In genomic region chr19:7280940-7281666, GRCh38 we compare ENCODE assay signal across 25 cellular contexts. TPM values are rescaled to one million over a fixed set of nuclear protein-coding genes. Genes with fewer than 3 reads are reported as not detected.
DNase-seq lines count a peak whose midpoint lies in the region; ATAC-seq, FAIRE-seq and TF ChIP-seq lines count a peak whose summit lies in the region.
"Had no signal": no experiment of that assay in that cellular context is flagged by ENCODE, and none has a peak within 500 bp of the region (broad histone marks: within the 10 kb centered on the region; RNA-seq: fewer than 3 reads in every experiment).

No MANE protein-coding gene starts in this region.

- POLR2A ChIA-PET in HEK293 (lab: Yijun Ruan, JAX): no interaction called here
- POLR2A ChIA-PET in WTC11 (lab: Charles Lee): no interaction called here
- POLR2A ChIA-PET in HepG2 (lab: Yijun Ruan, JAX): no interaction called here

- H3K36me3 ChIP-seq in HEK293 (ENCODE audit: control insufficient read depth in 2 of 2, insufficient read depth in 1 of 2, low read length in 2 of 2): peaks cover 0 to 4% of the 10 kb centered on the region in 2 experiments; a peak in 1 of 3 replicates
- H3K36me3 ChIP-seq in HepG2 (replicated peaks in 1 of 2; ENCODE audit: control insufficient read depth in 1 of 2, insufficient read depth in 2 of 2, low read length in 2 of 2): peaks cover 8 to 18% of the 10 kb centered on the region in 2 experiments; a peak in 4 of 5 replicates
- peaks cover 0 to 4% (median 0%) of the 10 kb centered on the region in 3 donors for H3K36me3 ChIP-seq in skeletal muscle tissue (ENCODE audit: control insufficient read depth in 3 of 3, insufficient read depth in 3 of 3, low read length in 3 of 3)
- H3K36me3 ChIP-seq in gastroesophageal sphincter: peaks cover 0 to 24% of the 10 kb centered on the region in 2 donors

- H3K4me3 Mint-ChIP-seq in WTC11: no peak overlapping the region
- H3K4me3 Mint-ChIP-seq: CD4-positive, alpha-beta memory T cell; IgD-negative memory B cell had no signal

- H3K4me2 ChIP-seq in HepG2 (ENCODE audit: low read depth, low read length): no peak overlapping the region
- H3K4me2 ChIP-seq: A549 had no signal

- no peaks in the 10 kb centered on the region for H3K4me1 ChIP-seq in HEK293 (ENCODE audit: control insufficient read depth, insufficient read depth, low read length)
- peaks cover 10% of the 10 kb centered on the region; the same call in 1 of the 2 replicates for H3K4me1 ChIP-seq in HepG2 (ENCODE audit: insufficient read depth, low read length)
- H3K4me1 ChIP-seq in skeletal muscle tissue (ENCODE audit: control insufficient read depth in 3 of 3, insufficient read depth in 3 of 3, low read length in 3 of 3): peaks cover 0 to 8% (median 6%) of the 10 kb centered on the region in 3 donors
- no peaks in the 10 kb centered on the region for H3K4me1 ChIP-seq in gastroesophageal sphincter
- H3K4me1 ChIP-seq: A549, Caco-2 had no signal

- H2AFZ ChIP-seq in HepG2 (ENCODE audit: low read length): no peak overlapping the region

- H3K9me3 ChIP-seq in HEK293 (ENCODE audit: control insufficient read depth, insufficient read depth, low read depth, low read length): no peaks in the 10 kb centered on the region
- H3K9me3 ChIP-seq in HepG2 (ENCODE audit: low read length): no peaks in the 10 kb centered on the region
- H3K9me3 ChIP-seq in skeletal muscle tissue (ENCODE audit: control insufficient read depth in 3 of 3, low read length in 3 of 3): no peaks in the 10 kb centered on the region
- H3K9me3 ChIP-seq in gastroesophageal sphincter: no peaks in the 10 kb centered on the region
- H3K9me3 ChIP-seq: A549, Caco-2 had no signal

- in situ Hi-C loops in HepG2 (cut with HindIII; ENCODE audit: extremely low pct_ligation_motif_present, low pct_unique_long_range_greater_than_20kb): no loop called here

- no peak for TF ChIP-seq RAD21 in HepG2 (CRISPR knock-in tag; IDR thresholded peaks at IDR 0.05)

- intact Hi-C loops in HepG2 (cut with micrococcal nuclease; ENCODE audit: unreplicated experiment): no loop called here

- peaks cover 11% of the 10 kb centered on the region for H3K4me1 Mint-ChIP-seq in WTC11
- H3K4me1 Mint-ChIP-seq: CD4-positive, alpha-beta memory T cell had no signal

- H4K20me1 ChIP-seq in HepG2 (ENCODE audit: insufficient read depth, low read length): peaks cover 22% of the 10 kb centered on the region; the same call in 1 of the 2 replicates

- TF ChIP-seq CTCF in HEK293 (tag by site-specific recombination; IDR thresholded peaks at IDR 0.05) (no peak), WTC11 (IDR thresholded peaks at IDR 0.05) (no peak), HepG2 (CRISPR knock-in tag; IDR thresholded peaks at IDR 0.05) (no peak), gastroesophageal sphincter (IDR thresholded peaks at IDR 0.05) (no peak)

- no peaks in the 10 kb centered on the region for H3K9me3 Mint-ChIP-seq in WTC11
- H3K9me3 Mint-ChIP-seq: CD4-positive, alpha-beta memory T cell had no signal

- DNase-seq in WTC11 (ENCODE audit: low spot score): no peak
- no peak for DNase-seq in HepG2 (ENCODE audit: low spot score)
- DNase-seq in SHP77 (lab: John Stamatoyannopoulos, UW): no peak
- no peak for DNase-seq in NCI-H1417 treated with DMSO at 0.1 percent for 48 hours (lab: John Stamatoyannopoulos, UW)
- DNase-seq: Caco-2; CD4-positive, alpha-beta memory T cell; DMS 273 treated with DMSO at 0.1 percent for 48 hours; DMS79 treated with DMSO at 0.1 percent for 48 hours; GOT3; HCEC 1CT; Karpas-422; NCI-H1417; NCI-H187; NCI-H446; NCI-H526; PC-3; Right ventricle myocardium superior had no signal

- 96% methylated on average over 10 of the region's 10 CpGs for WGBS in HepG2 (ENCODE audit: low lambda C conversion rate)
- WGBS in gastroesophageal sphincter (ENCODE audit: low coverage in 1 of 2), 2 donors: 70 to 75% methylated on average over 6 to 9 of the region's 10 CpGs

- FAIRE-seq in HepG2 (lab: Jason Lieb, UNC): no peak
- FAIRE-seq: A549, GM12878, HTR-8/SVneo had no signal

- no peak overlapping the region for H3K9ac ChIP-seq in HepG2 (ENCODE audit: insufficient read depth, low read depth, low read length)
- no peak overlapping the region for H3K9ac ChIP-seq in skeletal muscle tissue (ENCODE audit: low read depth in 1 of 3, low read length in 3 of 3)

- no peaks in the 10 kb centered on the region for H3K27me3 Mint-ChIP-seq in WTC11 (ENCODE audit: low read depth)

- CTCF ChIA-PET in HEK293 (lab: Yijun Ruan, JAX) (no interaction called here), WTC11 (lab: Charles Lee) (interaction anchor here (0.5 kb wide), 1 partner anchor 418 kb away, joined by 3 read pairs; no protein-coding TSS in a partner anchor), HepG2 (lab: Yijun Ruan, JAX; ENCODE audit: low intra/inter-chr PET ratio, low total read pairs) (no interaction called here)

- H3K79me2 ChIP-seq in HepG2 (ENCODE audit: insufficient read depth, low read length): peaks cover 40% of the 10 kb centered on the region

- H3K4me3 ChIP-seq in HEK293 (ENCODE audit: low read depth, low read length): no peak overlapping the region
- H3K4me3 ChIP-seq in HepG2 (replicated peaks in 1 of 3; ENCODE audit: insufficient read depth in 1 of 3, low read depth in 2 of 3, low read length in 3 of 3): no peak overlapping the region
- no peak overlapping the region for H3K4me3 ChIP-seq in skeletal muscle tissue (ENCODE audit: low read length in 3 of 3)
- no peak overlapping the region for H3K4me3 ChIP-seq in gastroesophageal sphincter
- H3K4me3 ChIP-seq: A549, GM12878, SK-N-MC had no signal

- TF ChIP-seq EP300 in HepG2 (IDR thresholded peaks at IDR 0.05; ENCODE audit: low read depth in 2 of 2, low read length in 2 of 2) (no peak), HepG2 (CRISPR knock-in tag; IDR thresholded peaks at IDR 0.05; ENCODE audit: borderline replicate concordance) (no peak), gastroesophageal sphincter (IDR thresholded peaks at IDR 0.05) (no peak)

- no peak overlapping the region for H3K27ac Mint-ChIP-seq in WTC11
- H3K27ac Mint-ChIP-seq: CD4-positive, alpha-beta memory T cell; IgD-negative memory B cell had no signal

- no TSS peak for BruUV-seq in HepG2 (replicated peaks; lab: Mats Ljungman, UMichigan)

- H3K27me3 ChIP-seq in HepG2 (ENCODE audit: control insufficient read depth in 1 of 2, insufficient read depth in 2 of 2, low read length in 2 of 2) (no peaks in the 10 kb centered on the region), skeletal muscle tissue (ENCODE audit: control insufficient read depth in 3 of 3, insufficient read depth in 3 of 3, low read length in 3 of 3) (no peaks in the 10 kb centered on the region), gastroesophageal sphincter (no peaks in the 10 kb centered on the region)

- ATAC-seq in WTC11 (no peak), HepG2 (no peak), gastroesophageal sphincter (no peak)
- ATAC-seq: A549, GM12878, PC-3 had no signal

- no peak for TF ChIP-seq POLR2A in HepG2 (IDR thresholded peaks at IDR 0.05; ENCODE audit: insufficient read depth in 1 of 2, low read depth in 2 of 2, low read length in 2 of 2)
- no peak for TF ChIP-seq POLR2A in gastroesophageal sphincter (IDR thresholded peaks at IDR 0.05)

- no peaks in the 10 kb centered on the region; the same call in 1 of the 2 replicates for H3K36me3 Mint-ChIP-seq in WTC11
- H3K36me3 Mint-ChIP-seq: CD4-positive, alpha-beta memory T cell had no signal

- no peak overlapping the region for H3K27ac ChIP-seq in HEK293 (ENCODE audit: extremely low read depth, low read depth, low read length)
- no peak overlapping the region for H3K27ac ChIP-seq in HepG2 (ENCODE audit: extremely low read length, insufficient read depth, low read length)
- H3K27ac ChIP-seq in skeletal muscle tissue (ENCODE audit: low read depth, low read length): peak overlapping the region; percentile 30
- H3K27ac ChIP-seq in gastroesophageal sphincter: no peak overlapping the region
- H3K27ac ChIP-seq: A549, SK-N-MC had no signal

TF ChIP-seq in HEK293, 187 proteins besides CTCF, POLR2A, EP300 and RAD21:
- TF ChIP-seq ZNF121 (tag by site-specific recombination; IDR thresholded peaks at IDR 0.05) (peak; percentile 72; the same call in 1 of the 2 replicates), GLI2 (tag by site-specific recombination; IDR thresholded peaks at IDR 0.05; ENCODE audit: borderline replicate concordance, low read depth) (no peak)

TF ChIP-seq in WTC11, 78 proteins besides CTCF, POLR2A, EP300 and RAD21 (continues in another document):
- TF ChIP-seq ZNF121 (CRISPR knock-in tag; IDR thresholded peaks at IDR 0.05) (peak; percentile 85), SOX15 (CRISPR knock-in tag; IDR thresholded peaks at IDR 0.05) (no peak)

TF ChIP-seq in HepG2, 621 proteins besides CTCF, POLR2A, EP300 and RAD21:
- no peak for TF ChIP-seq PLRG1 (conservative IDR thresholded peaks at IDR 0.05)
- TF ChIP-seq NR2F1 (CRISPR knock-in tag; IDR thresholded peaks at IDR 0.05): no peak
- peak; percentile 62; the same call in 1 of the 2 replicates for TF ChIP-seq ZNF121 (CRISPR knock-in tag; IDR thresholded peaks at IDR 0.05)

RNA-seq across cellular contexts. Expression of gene INSR, which starts 13.1 kb away (rescaled TPM):
- total RNA-seq in WTC11 (2021) (32.0 to 35.9 TPM (median 32.5 TPM) in 3 replicates), HepG2 (2016; rRNA removed; fragmentation: Illumina TruSeq; extraction: Trizol) (13.6 and 24.2 TPM in 2 replicates), skeletal muscle tissue (38.6 TPM), gastroesophageal sphincter (10 to 100 TPM; 67.6 to 95.6 (median 81.2) TPM)
- 3.7 and 4.3 TPM in 2 replicates for total RNA-seq in HepG2 (2016; cell fraction: cytosol; rRNA removed; fragmentation: Illumina TruSeq; extraction: Trizol; ENCODE audit: low read depth)
- 10.6 and 24.2 TPM in 2 replicates for total RNA-seq in HepG2 (2016; cell fraction: insoluble cytoplasmic fraction; rRNA removed; fragmentation: Illumina TruSeq; extraction: Trizol)
- 5.3 and 5.7 TPM in 2 replicates for total RNA-seq in HepG2 (2016; cell fraction: membrane; rRNA removed; fragmentation: Illumina TruSeq; extraction: Trizol)
- 32.3 TPM in 2 replicates for total RNA-seq in HepG2 (2016; cell fraction: nucleus; rRNA removed; fragmentation: Illumina TruSeq; extraction: Trizol)
- polyA plus RNA-seq in HepG2 (2011; rRNA removed): 25.7 and 29.8 TPM in 2 replicates
- 12.7 and 15.7 TPM in 2 replicates for polyA plus RNA-seq in HepG2 (2011; cell fraction: cytosol; rRNA removed)
- polyA plus RNA-seq in HepG2 (2011; cell fraction: nucleus; rRNA removed): 46.8 and 48.9 TPM in 2 replicates
- 33.3 and 35.1 TPM in 2 replicates for polyA plus RNA-seq in HepG2 (2012)
- 0.49 and 0.50 TPM in 2 replicates for polyA plus RNA-seq in HepG2 (2016; cell fraction: cytosol; fragmentation: Illumina TruSeq; extraction: Trizol; ENCODE audit: low read depth)
- polyA plus RNA-seq in HepG2 (2016; cell fraction: insoluble cytoplasmic fraction; fragmentation: Illumina TruSeq; extraction: Trizol; ENCODE audit: low read depth): 5.1 and 6.7 TPM in 2 replicates
- 1.0 and 1.2 TPM in 2 replicates for polyA plus RNA-seq in HepG2 (2016; cell fraction: membrane; fragmentation: Illumina TruSeq; extraction: Trizol; ENCODE audit: low read depth)
- 27.7 and 30.4 TPM in 2 replicates for polyA plus RNA-seq in HepG2 (2016; cell fraction: nucleus; fragmentation: Illumina TruSeq; extraction: Trizol; ENCODE audit: insufficient read depth, low read depth)
- 33.9 and 244 TPM in 2 replicates for polyA minus RNA-seq in HepG2 (2011; rRNA and poly(A)+ RNA removed; ENCODE audit: low replicate concordance)
- 55.0 and 72.8 TPM in 2 replicates for polyA minus RNA-seq in HepG2 (2011; cell fraction: cytosol; rRNA and poly(A)+ RNA removed)
- 105 and 154 TPM in 2 replicates for polyA minus RNA-seq in HepG2 (2011; cell fraction: nucleus; rRNA and poly(A)+ RNA removed)

Comparison
In these comparisons a context has a peak if more than half of its experiments do, and no peak if none do; other contexts are left out.
1. Of the 63 proteins assayed by ChIP-seq in both HepG2 and HEK293: peak only in HepG2: none; only in HEK293: none; in both: ZNF121; in neither: 62.